ENCODE assay signal across 24 cellular contexts in the genomic region with DNA sequence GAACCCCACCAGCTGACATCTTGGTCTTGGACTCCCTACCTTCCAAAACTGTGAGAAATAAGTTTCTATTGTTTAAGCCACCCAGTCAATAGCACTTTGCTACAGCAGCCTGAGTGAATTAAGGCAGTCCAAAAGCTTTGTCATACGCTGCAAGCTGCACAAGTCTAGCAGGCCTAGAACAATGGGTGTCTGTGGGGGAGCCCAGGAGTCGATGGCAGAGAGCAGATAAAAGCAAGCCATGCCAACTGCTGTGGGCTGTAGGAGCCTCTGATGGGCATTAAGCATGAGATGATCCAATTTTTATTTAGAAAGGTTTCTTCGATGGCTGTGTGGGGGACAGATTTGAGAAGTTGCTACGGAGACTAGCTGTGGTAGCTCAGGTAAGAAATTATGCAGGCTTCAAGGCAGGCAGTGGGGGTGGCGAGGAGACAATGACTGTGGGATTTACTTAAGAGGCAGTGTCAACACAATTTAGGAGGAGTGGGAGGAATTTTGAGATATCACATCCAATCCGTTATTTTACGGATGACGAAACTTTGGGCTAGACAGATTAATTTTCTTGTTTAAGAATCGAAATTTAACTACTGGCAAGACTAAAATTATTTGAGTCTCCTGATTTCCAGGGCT.
DNase-seq lines count a peak whose midpoint lies in the region; TF ChIP-seq lines count a peak whose summit lies in the region.
"Had no signal": no experiment of that assay in that cellular context is flagged by ENCODE, and none has a peak within 500 bp of the region (broad histone marks: within the 10 kb centered on the region; RNA-seq: fewer than 3 reads in every experiment).

No MANE protein-coding gene starts in this region.

- H3K4me3 Mint-ChIP-seq in neural progenitor cell (no peak overlapping the region), osteocyte (ENCODE audit: unreplicated experiment) (no peak overlapping the region)
- H3K4me3 Mint-ChIP-seq: dendritic cell treated with granulocyte-macrophage colony-stimulating factor and Interleukin-4, amounts not matched to agents 40 ng/mL and 50 ng/mL, for 4 days; natural killer cell had no signal

- peaks cover 3% of the 10 kb centered on the region for H3K27me3 Mint-ChIP-seq in neural progenitor cell (ENCODE audit: insufficient read depth, low read depth)
- H3K27me3 Mint-ChIP-seq in osteocyte (ENCODE audit: unreplicated experiment), result no peaks in the 10 kb centered on the region

- no peak overlapping the region for H3K9ac ChIP-seq in neural progenitor cell
- H3K9ac ChIP-seq: parathyroid adenoma had no signal

- H2AFZ ChIP-seq in neural progenitor cell (replicated peaks), result no peak overlapping the region
- H2AFZ ChIP-seq: parathyroid adenoma had no signal

- H4K20me1 ChIP-seq in neural progenitor cell (ENCODE audit: low read depth), result peaks cover 12% of the 10 kb centered on the region

- H3K27me3 ChIP-seq in neural progenitor cell (no peaks in the 10 kb centered on the region), sigmoid colon (no peaks in the 10 kb centered on the region)
- H3K27me3 ChIP-seq: adrenal gland, upper lobe of right lung had no signal

- peak overlapping the region; percentile 9 for H3K27ac Mint-ChIP-seq in neural progenitor cell
- H3K27ac Mint-ChIP-seq in osteocyte (ENCODE audit: unreplicated experiment), result no peak overlapping the region
- H3K27ac Mint-ChIP-seq: dendritic cell treated with granulocyte-macrophage colony-stimulating factor and Interleukin-4, amounts not matched to agents 40 ng/mL and 50 ng/mL, for 4 days; natural killer cell had no signal

- H3K4me1 Mint-ChIP-seq in neural progenitor cell (peaks cover 25% of the 10 kb centered on the region), osteocyte (ENCODE audit: unreplicated experiment) (peaks cover 18% of the 10 kb centered on the region)
- H3K4me1 Mint-ChIP-seq: natural killer cell had no signal

- H3K36me3 ChIP-seq in neural progenitor cell (no peaks in the 10 kb centered on the region), sigmoid colon (no peaks in the 10 kb centered on the region)
- H3K36me3 ChIP-seq: adrenal gland, heart right ventricle, upper lobe of right lung had no signal

- peaks cover 23% of the 10 kb centered on the region for H3F3A ChIP-seq in neural progenitor cell (ENCODE audit: low read depth)

- peak overlapping the region; percentile 51 for H3K4me2 ChIP-seq in neural progenitor cell

- H3K9me3 Mint-ChIP-seq in neural progenitor cell (no peaks in the 10 kb centered on the region), osteocyte (ENCODE audit: unreplicated experiment) (peaks cover 5% of the 10 kb centered on the region)
- H3K9me3 Mint-ChIP-seq: dendritic cell treated with granulocyte-macrophage colony-stimulating factor and Interleukin-4, amounts not matched to agents 40 ng/mL and 50 ng/mL, for 4 days had no signal

- WGBS in sigmoid colon, 2 donors, result 83 to 84% methylated on average over 9 of the region's 9 CpGs

- TF ChIP-seq EP300 in sigmoid colon (IDR thresholded peaks at IDR 0.05), result no peak

- DNase-seq in DMS53 (lab: John Stamatoyannopoulos, UW), result peak; percentile 23
- no peak for DNase-seq in DMS53 treated with DMSO at 0.1 percent for 48 hours (lab: John Stamatoyannopoulos, UW; ENCODE audit: unreplicated experiment)
- DNase-seq in NCI-H1092 treated with DMSO at 0.1 percent for 48 hours (lab: John Stamatoyannopoulos, UW), result peak; percentile 74
- DNase-seq in NCI-H82 (lab: John Stamatoyannopoulos, UW), result peak; percentile 85
- DNase-seq in neural progenitor cell (ENCODE audit: low spot score), result peak; percentile 65
- DNase-seq in H4 (ENCODE audit: low spot score), result no peak
- DNase-seq in sigmoid colon, result no peak
- DNase-seq in osteocyte (ENCODE audit: extremely low spot score, unreplicated experiment), result no peak
- DNase-seq: 8988T; activated CD4-positive, CD25-positive, alpha-beta regulatory T cell treated with anti-CD3 and anti-CD28 coated beads, Interleukin-2, amount 50 U/mL, for 72 hours; activated T-cell treated with anti-CD3 and anti-CD28 coated beads, Interleukin-2, amount 50 U/mL, for 1 hour; adrenal gland; AML-193; EL; GOT3; heart right ventricle; natural killer cell; NCI-H1105 treated with DMSO at 0.1 percent for 48 hours; NCI-H510A; SW 1271; upper lobe of right lung had no signal

- H3K4me1 ChIP-seq in neural progenitor cell (peaks cover 29% of the 10 kb centered on the region), sigmoid colon (no peaks in the 10 kb centered on the region)
- H3K4me1 ChIP-seq: heart right ventricle, parathyroid adenoma, upper lobe of right lung had no signal

- H3K4me3 ChIP-seq in neural progenitor cell, result no peak overlapping the region
- H3K4me3 ChIP-seq in sigmoid colon, result no peak overlapping the region
- H3K4me3 ChIP-seq: adrenal gland, heart right ventricle, upper lobe of right lung had no signal

- H3K36me3 Mint-ChIP-seq in neural progenitor cell (no peaks in the 10 kb centered on the region), osteocyte (ENCODE audit: unreplicated experiment) (peaks cover 3% of the 10 kb centered on the region)
- H3K36me3 Mint-ChIP-seq: natural killer cell had no signal

- TF ChIP-seq POLR2A in sigmoid colon (IDR thresholded peaks at IDR 0.05), result no peak

- H3K9me3 ChIP-seq in neural progenitor cell (ENCODE audit: low read depth) (no peaks in the 10 kb centered on the region), sigmoid colon (no peaks in the 10 kb centered on the region)
- H3K9me3 ChIP-seq: adrenal gland, heart right ventricle, upper lobe of right lung had no signal

- no peak for TF ChIP-seq CTCF in neural progenitor cell (IDR thresholded peaks at IDR 0.05)
- no peak for TF ChIP-seq CTCF in sigmoid colon (IDR thresholded peaks at IDR 0.05)
- no peak for TF ChIP-seq CTCF in osteocyte (IDR thresholded peaks at IDR 0.05)

- H3K27ac ChIP-seq in neural progenitor cell, result no peak overlapping the region
- no peak overlapping the region for H3K27ac ChIP-seq in sigmoid colon
- H3K27ac ChIP-seq: adrenal gland, heart right ventricle, HL-60, parathyroid adenoma, upper lobe of right lung had no signal

- H3K79me2 ChIP-seq in neural progenitor cell (ENCODE audit: low read depth), result no peaks in the 10 kb centered on the region
- H3K79me2 ChIP-seq: parathyroid adenoma had no signal

- intact Hi-C loops in sigmoid colon (cut with DNase I), result no loop called here

Comparison
In these comparisons a context has a peak if more than half of its experiments do, and no peak if none do; other contexts are left out.
1. DNase-seq: peak in DMS53 (single experiment), NCI-H1092 treated with DMSO at 0.1 percent for 48 hours (single experiment), NCI-H82 (single experiment) and neural progenitor cell (single experiment); none in DMS53 treated with DMSO at 0.1 percent for 48 hours (single experiment), H4 (single experiment), sigmoid colon (single experiment) and osteocyte (single experiment).